Comparison of ENCODE assay signal across 8 cellular contexts in the genomic region with DNA sequence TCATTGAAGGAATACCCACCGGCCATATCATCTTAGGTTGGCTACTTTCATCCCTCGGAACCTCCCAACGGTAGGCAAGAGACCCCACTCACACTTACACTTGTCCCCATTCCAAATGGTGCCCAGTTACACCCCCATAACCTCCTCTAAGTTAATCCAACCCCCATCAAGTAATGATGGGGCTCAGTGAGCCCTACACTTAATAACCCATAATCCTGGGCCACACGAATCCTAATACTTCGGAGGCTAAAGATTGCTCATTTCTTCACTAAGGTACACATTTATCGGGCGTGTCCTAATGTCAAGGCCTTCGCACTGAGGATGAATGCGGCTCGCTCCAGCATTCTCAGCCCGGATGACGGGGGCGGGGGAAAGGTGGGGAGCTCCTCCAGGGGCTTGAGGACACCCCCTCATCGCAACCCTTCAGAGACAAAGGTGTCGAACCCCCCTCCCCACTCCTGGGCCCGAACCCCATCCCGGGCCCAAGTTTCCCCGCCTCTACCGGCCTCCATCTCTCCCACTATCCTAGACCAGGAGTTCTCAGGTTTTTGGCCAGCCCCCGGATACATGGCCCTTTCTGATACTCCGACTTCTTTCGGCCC. TPM values are rescaled to one million over a fixed set of nuclear protein-coding genes. Genes with fewer than 3 reads are reported as not detected.
DNase-seq lines count a peak whose midpoint lies in the region; ATAC-seq and TF ChIP-seq lines count a peak whose summit lies in the region.

No MANE protein-coding gene starts in this region.

- intact Hi-C loops in activated CD4-positive, alpha-beta T cell treated with anti-CD3 and anti-CD28 coated beads, Interleukin-2, amount 10 ng/mL, durations not matched to agents 24 days and 14 days (cut with micrococcal nuclease), result loop anchor here (2.0 kb wide), 4 partner anchors 56 to 316 kb away; partner anchors contain the start of genes RAB13 and S100A5
- intact Hi-C loops in right cardiac atrium (cut with DNase I), result loop anchor here in 2 of 4 donors (10.0 kb wide), 1 partner anchor 314 kb away; the partner anchor contains the start of gene RAB13 (in 2 of the 2)

- no peaks in the 10 kb centered on the region for H3K9me3 Mint-ChIP-seq in activated CD4-positive, alpha-beta T cell treated with anti-CD3 and anti-CD28 coated beads, Interleukin-2, amount 10 ng/mL, durations not matched to agents 24 days and 14 days

- peak; percentile 34 to 45 for ATAC-seq in right cardiac atrium
- ATAC-seq in GM18517 (IDR thresholded peaks at IDR 0.05; ENCODE audit: unreplicated experiment), result no peak

- peaks cover 32% of the 10 kb centered on the region for H3K79me2 ChIP-seq in SU-DHL-6 (ENCODE audit: insufficient read depth, low read length)

- H2AFZ ChIP-seq in SU-DHL-6 (ENCODE audit: low read depth, low read length, severe bottlenecking), result no peak overlapping the region

- H3K36me3 Mint-ChIP-seq in activated CD4-positive, alpha-beta T cell treated with anti-CD3 and anti-CD28 coated beads, Interleukin-2, amount 10 ng/mL, durations not matched to agents 24 days and 14 days (ENCODE audit: low read depth), result peaks cover 50% of the 10 kb centered on the region

- H3K9me2 ChIP-seq in SU-DHL-6 (replicated peaks; ENCODE audit: insufficient read depth, low read length), result no peaks in the 10 kb centered on the region

- no peaks in the 10 kb centered on the region for H3K9me3 ChIP-seq in SU-DHL-6 (ENCODE audit: insufficient read depth, low read length)
- H3K9me3 ChIP-seq in right cardiac atrium (ENCODE audit: control insufficient read depth, low read length), result no peaks in the 10 kb centered on the region
- H3K9me3 ChIP-seq in suprapubic skin, result no peaks in the 10 kb centered on the region

- H3K36me3 ChIP-seq in SU-DHL-6 (ENCODE audit: low read length) (peaks cover 19% of the 10 kb centered on the region), suprapubic skin (peaks cover 37% of the 10 kb centered on the region)

- no peaks in the 10 kb centered on the region for H3K27me3 Mint-ChIP-seq in activated CD4-positive, alpha-beta T cell treated with anti-CD3 and anti-CD28 coated beads, Interleukin-2, amount 10 ng/mL, durations not matched to agents 24 days and 14 days

- TF ChIP-seq POLR2A in suprapubic skin (IDR thresholded peaks at IDR 0.05), result no peak

- H3K27me3 ChIP-seq in SU-DHL-6 (ENCODE audit: low read length), result no peaks in the 10 kb centered on the region
- no peaks in the 10 kb centered on the region for H3K27me3 ChIP-seq in right cardiac atrium (ENCODE audit: control insufficient read depth, insufficient read depth)
- H3K27me3 ChIP-seq in suprapubic skin, result no peaks in the 10 kb centered on the region

- H3K4me1 Mint-ChIP-seq in activated CD4-positive, alpha-beta T cell treated with anti-CD3 and anti-CD28 coated beads, Interleukin-2, amount 10 ng/mL, durations not matched to agents 24 days and 14 days, result peaks cover 27% of the 10 kb centered on the region

- peak overlapping the region; percentile 48 for H3K27ac ChIP-seq in SU-DHL-6 (ENCODE audit: low read depth, low read length)
- H3K27ac ChIP-seq in right cardiac atrium (ENCODE audit: low read length), result peak overlapping the region; percentile 82
- peak overlapping the region; percentile 88 for H3K27ac ChIP-seq in suprapubic skin

- H3F3A ChIP-seq in SU-DHL-6 (ENCODE audit: insufficient read depth), result peaks cover 7% of the 10 kb centered on the region; the same call in 1 of the 2 replicates

- no peaks in the 10 kb centered on the region for H4K20me1 ChIP-seq in SU-DHL-6 (ENCODE audit: low read depth, low read length)

- TF ChIP-seq CTCF in SU-DHL-6 (IDR thresholded peaks at IDR 0.05; ENCODE audit: insufficient read depth, low read length, poor library complexity, severe bottlenecking), result no peak
- TF ChIP-seq CTCF in suprapubic skin (IDR thresholded peaks at IDR 0.05), result no peak

- H3K4me1 ChIP-seq in right cardiac atrium (ENCODE audit: control insufficient read depth, insufficient read depth, low read length), result no peaks in the 10 kb centered on the region
- peaks cover 31% of the 10 kb centered on the region for H3K4me1 ChIP-seq in suprapubic skin

- TF ChIP-seq EP300 in suprapubic skin (IDR thresholded peaks at IDR 0.05), result no peak

- H3K27ac Mint-ChIP-seq in activated CD4-positive, alpha-beta T cell treated with anti-CD3 and anti-CD28 coated beads, Interleukin-2, amount 10 ng/mL, durations not matched to agents 24 days and 14 days, result no peak overlapping the region

- peak overlapping the region; percentile 64 for H3K4me2 ChIP-seq in SU-DHL-6 (ENCODE audit: low read depth, low read length, poor library complexity, severe bottlenecking)

- no peak overlapping the region for H3K4me3 Mint-ChIP-seq in activated CD4-positive, alpha-beta T cell treated with anti-CD3 and anti-CD28 coated beads, Interleukin-2, amount 10 ng/mL, durations not matched to agents 24 days and 14 days

- H3K4me3 ChIP-seq in SU-DHL-6 (ENCODE audit: insufficient read depth, low read length, poor library complexity, severe bottlenecking), result peak overlapping the region; percentile 84
- peak overlapping the region; percentile 97 for H3K4me3 ChIP-seq in right cardiac atrium (ENCODE audit: low read length)
- peak overlapping the region; percentile 78 for H3K4me3 ChIP-seq in suprapubic skin

- peak overlapping the region; percentile 86 for H3K9ac ChIP-seq in SU-DHL-6 (ENCODE audit: low read length)

- peak; percentile 16 for DNase-seq in activated CD4-positive, alpha-beta T cell treated with anti-CD3 and anti-CD28 coated beads for 1 hour
- no peak for DNase-seq in activated CD4-positive, alpha-beta T cell treated with anti-CD3 and anti-CD28 coated beads, Interleukin-2, amount 10 ng/mL, durations not matched to agents 24 days and 14 days
- DNase-seq in right cardiac atrium (peak in 1 of 3 donors; percentile 76), suprapubic skin (ENCODE audit: low spot score in 2 of 2) (no peak), NCI-H1105 treated with DMSO at 0.1 percent for 48 hours (lab: John Stamatoyannopoulos, UW) (no peak), SK-N-DZ (ENCODE audit: low spot score) (no peak)

- WGBS in right cardiac atrium, result 1% methylated on average over 22 of the region's 22 CpGs
- 2% methylated on average over 21 of the region's 22 CpGs for WGBS in suprapubic skin

RNA-seq across cellular contexts. Expression of gene ILF2, which starts 0.4 kb away (rescaled TPM):
- total RNA-seq in activated CD4-positive, alpha-beta T cell treated with anti-CD3 and anti-CD28 coated beads, Interleukin-2, amount 10 ng/mL, durations not matched to agents 24 days and 14 days, result 377 and 390 TPM in 2 replicates
- total RNA-seq in right cardiac atrium (10 to 100 TPM; 66.9 to 85.0 (median 70.2) TPM), suprapubic skin (100 to 1,000 TPM in 3 of 4 donors, 10 to 100 TPM in 1; 68.2 to 149 (median 127) TPM)
- polyA plus RNA-seq in right cardiac atrium, result 45.6 TPM
- 822 and 879 TPM in 2 replicates for polyA plus RNA-seq in SK-N-DZ (2014; cell fraction: cytosol; rRNA removed)
- 458 and 519 TPM in 2 replicates for polyA plus RNA-seq in SK-N-DZ (2014; cell fraction: nucleus; rRNA removed)

RNA-seq across cellular contexts. Expression of gene NPR1, which starts 8.1 kb away (rescaled TPM):
- total RNA-seq in activated CD4-positive, alpha-beta T cell treated with anti-CD3 and anti-CD28 coated beads, Interleukin-2, amount 10 ng/mL, durations not matched to agents 24 days and 14 days, result 0.05 and 0.09 TPM in 2 replicates
- total RNA-seq in right cardiac atrium (10 to 100 TPM; 21.2 to 31.2 (median 25.5) TPM), suprapubic skin (10 to 100 TPM in 1 of 4 donors, 1 to 10 TPM in 3; 4.7 to 19.2 (median 6.9) TPM)
- 26.0 TPM for polyA plus RNA-seq in right cardiac atrium
- 6.4 and 7.1 TPM in 2 replicates for polyA plus RNA-seq in SK-N-DZ (2014; cell fraction: cytosol; rRNA removed)
- polyA plus RNA-seq in SK-N-DZ (2014; cell fraction: nucleus; rRNA removed), result 10.2 and 16.0 TPM in 2 replicates

RNA-seq across cellular contexts. Expression of gene SNAPIN, which starts 11.9 kb away (rescaled TPM):
- total RNA-seq in activated CD4-positive, alpha-beta T cell treated with anti-CD3 and anti-CD28 coated beads, Interleukin-2, amount 10 ng/mL, durations not matched to agents 24 days and 14 days, result 28.6 and 31.6 TPM in 2 replicates
- total RNA-seq in right cardiac atrium (10 to 100 TPM; 42.8 to 66.3 (median 53.7) TPM), suprapubic skin (10 to 100 TPM; 33.6 to 41.1 (median 35.6) TPM)
- 75.4 TPM for polyA plus RNA-seq in right cardiac atrium
- polyA plus RNA-seq in SK-N-DZ (2014; cell fraction: cytosol; rRNA removed), result 106 and 115 TPM in 2 replicates
- 56.4 and 58.5 TPM in 2 replicates for polyA plus RNA-seq in SK-N-DZ (2014; cell fraction: nucleus; rRNA removed)

RNA-seq across cellular contexts. Expression of gene CHTOP, which starts 36.5 kb away (rescaled TPM):
- 110 and 114 TPM in 2 replicates for total RNA-seq in activated CD4-positive, alpha-beta T cell treated with anti-CD3 and anti-CD28 coated beads, Interleukin-2, amount 10 ng/mL, durations not matched to agents 24 days and 14 days
- 10 to 100 TPM; 56.1 to 75.3 (median 66.1) TPM for total RNA-seq in right cardiac atrium
- 65.0 TPM for polyA plus RNA-seq in right cardiac atrium
- 10 to 100 TPM; 56.8 to 78.1 (median 58.2) TPM for total RNA-seq in suprapubic skin
- polyA plus RNA-seq in SK-N-DZ (2014; cell fraction: cytosol; rRNA removed), result 69.5 and 89.8 TPM in 2 replicates
- polyA plus RNA-seq in SK-N-DZ (2014; cell fraction: nucleus; rRNA removed), result 112 and 138 TPM in 2 replicates

RNA-seq across cellular contexts. Expression of gene S100A1, which starts 42.1 kb away (rescaled TPM):
- total RNA-seq in activated CD4-positive, alpha-beta T cell treated with anti-CD3 and anti-CD28 coated beads, Interleukin-2, amount 10 ng/mL, durations not matched to agents 24 days and 14 days, result not detected in 2 replicates
- 1,000 to 10,000 TPM; 1,233 to 1,764 (median 1,522) TPM for total RNA-seq in right cardiac atrium
- 2,571 TPM for polyA plus RNA-seq in right cardiac atrium
- total RNA-seq in suprapubic skin, result 10 to 100 TPM; 17.9 to 33.2 (median 21.1) TPM
- polyA plus RNA-seq in SK-N-DZ (2014; cell fraction: cytosol; rRNA removed), result 0.63 and 2.2 TPM in 2 replicates
- polyA plus RNA-seq in SK-N-DZ (2014; cell fraction: nucleus; rRNA removed), result 0.28 and 0.47 TPM in 2 replicates
